ENCODE assay signal across 2 cellular contexts in the genomic region with DNA sequence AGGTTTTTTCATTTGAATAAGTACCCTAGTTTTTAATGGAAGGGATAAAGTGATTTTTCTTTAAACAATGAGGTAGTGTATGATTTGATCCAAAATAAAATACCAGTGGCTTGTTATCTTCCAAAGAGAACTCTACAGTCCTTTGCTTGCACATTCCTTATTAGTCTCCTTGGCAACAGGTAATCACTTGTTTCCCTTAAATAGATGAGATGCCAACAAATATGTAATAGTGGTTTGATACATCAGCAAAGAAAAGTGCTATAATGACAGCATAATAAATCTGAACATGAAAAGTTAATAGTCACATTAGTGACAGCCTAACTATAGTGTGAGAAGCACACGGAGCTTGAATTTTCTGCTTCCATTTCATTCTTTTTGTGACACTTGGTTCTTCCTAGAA.
TF ChIP-seq lines count a peak whose summit lies in the region.

No MANE protein-coding gene starts in this region.

TF ChIP-seq in SK-N-SH treated with all-trans-retinoic acid at 6 μM for 48 hours, 23 proteins besides CTCF, POLR2A, EP300 and RAD21 (continued from another document):
- TF ChIP-seq GLIS3 (CRISPR knock-in tag; IDR thresholded peaks at IDR 0.05), result no peak

TF ChIP-seq in SK-N-SH, 30 proteins besides CTCF, POLR2A, EP300 and RAD21 (continued from another document):
- no peak for TF ChIP-seq ELF1 (IDR thresholded peaks at IDR 0.05)
- TF ChIP-seq NRF1 (IDR thresholded peaks at IDR 0.05; ENCODE audit: low read depth, low read length), result no peak
- TF ChIP-seq, protein P1, sequence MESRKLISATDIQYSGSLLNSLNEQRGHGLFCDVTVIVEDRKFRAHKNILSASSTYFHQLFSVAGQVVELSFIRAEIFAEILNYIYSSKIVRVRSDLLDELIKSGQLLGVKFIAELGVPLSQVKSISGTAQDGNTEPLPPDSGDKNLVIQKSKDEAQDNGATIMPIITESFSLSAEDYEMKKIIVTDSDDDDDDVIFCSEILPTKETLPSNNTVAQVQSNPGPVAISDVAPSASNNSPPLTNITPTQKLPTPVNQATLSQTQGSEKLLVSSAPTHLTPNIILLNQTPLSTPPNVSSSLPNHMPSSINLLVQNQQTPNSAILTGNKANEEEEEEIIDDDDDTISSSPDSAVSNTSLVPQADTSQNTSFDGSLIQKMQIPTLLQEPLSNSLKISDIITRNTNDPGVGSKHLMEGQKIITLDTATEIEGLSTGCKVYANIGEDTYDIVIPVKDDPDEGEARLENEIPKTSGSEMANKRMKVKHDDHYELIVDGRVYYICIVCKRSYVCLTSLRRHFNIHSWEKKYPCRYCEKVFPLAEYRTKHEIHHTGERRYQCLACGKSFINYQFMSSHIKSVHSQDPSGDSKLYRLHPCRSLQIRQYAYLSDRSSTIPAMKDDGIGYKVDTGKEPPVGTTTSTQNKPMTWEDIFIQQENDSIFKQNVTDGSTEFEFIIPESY (IDR thresholded peaks at IDR 0.05; ENCODE audit: borderline replicate concordance, low read depth), result no peak
- TF ChIP-seq RCOR1 (IDR thresholded peaks at IDR 0.05; ENCODE audit: low read length), result no peak
- no peak for TF ChIP-seq JUND (IDR thresholded peaks at IDR 0.05)
- no peak for TF ChIP-seq GABPA (IDR thresholded peaks at IDR 0.05; ENCODE audit: low read depth)
- TF ChIP-seq, protein P2, sequence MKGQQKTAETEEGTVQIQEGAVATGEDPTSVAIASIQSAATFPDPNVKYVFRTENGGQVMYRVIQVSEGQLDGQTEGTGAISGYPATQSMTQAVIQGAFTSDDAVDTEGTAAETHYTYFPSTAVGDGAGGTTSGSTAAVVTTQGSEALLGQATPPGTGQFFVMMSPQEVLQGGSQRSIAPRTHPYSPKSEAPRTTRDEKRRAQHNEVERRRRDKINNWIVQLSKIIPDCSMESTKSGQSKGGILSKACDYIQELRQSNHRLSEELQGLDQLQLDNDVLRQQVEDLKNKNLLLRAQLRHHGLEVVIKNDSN (IDR thresholded peaks at IDR 0.05; ENCODE audit: borderline replicate concordance, low read depth), result no peak
- TF ChIP-seq, protein P3, sequence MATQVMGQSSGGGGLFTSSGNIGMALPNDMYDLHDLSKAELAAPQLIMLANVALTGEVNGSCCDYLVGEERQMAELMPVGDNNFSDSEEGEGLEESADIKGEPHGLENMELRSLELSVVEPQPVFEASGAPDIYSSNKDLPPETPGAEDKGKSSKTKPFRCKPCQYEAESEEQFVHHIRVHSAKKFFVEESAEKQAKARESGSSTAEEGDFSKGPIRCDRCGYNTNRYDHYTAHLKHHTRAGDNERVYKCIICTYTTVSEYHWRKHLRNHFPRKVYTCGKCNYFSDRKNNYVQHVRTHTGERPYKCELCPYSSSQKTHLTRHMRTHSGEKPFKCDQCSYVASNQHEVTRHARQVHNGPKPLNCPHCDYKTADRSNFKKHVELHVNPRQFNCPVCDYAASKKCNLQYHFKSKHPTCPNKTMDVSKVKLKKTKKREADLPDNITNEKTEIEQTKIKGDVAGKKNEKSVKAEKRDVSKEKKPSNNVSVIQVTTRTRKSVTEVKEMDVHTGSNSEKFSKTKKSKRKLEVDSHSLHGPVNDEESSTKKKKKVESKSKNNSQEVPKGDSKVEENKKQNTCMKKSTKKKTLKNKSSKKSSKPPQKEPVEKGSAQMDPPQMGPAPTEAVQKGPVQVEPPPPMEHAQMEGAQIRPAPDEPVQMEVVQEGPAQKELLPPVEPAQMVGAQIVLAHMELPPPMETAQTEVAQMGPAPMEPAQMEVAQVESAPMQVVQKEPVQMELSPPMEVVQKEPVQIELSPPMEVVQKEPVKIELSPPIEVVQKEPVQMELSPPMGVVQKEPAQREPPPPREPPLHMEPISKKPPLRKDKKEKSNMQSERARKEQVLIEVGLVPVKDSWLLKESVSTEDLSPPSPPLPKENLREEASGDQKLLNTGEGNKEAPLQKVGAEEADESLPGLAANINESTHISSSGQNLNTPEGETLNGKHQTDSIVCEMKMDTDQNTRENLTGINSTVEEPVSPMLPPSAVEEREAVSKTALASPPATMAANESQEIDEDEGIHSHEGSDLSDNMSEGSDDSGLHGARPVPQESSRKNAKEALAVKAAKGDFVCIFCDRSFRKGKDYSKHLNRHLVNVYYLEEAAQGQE (IDR thresholded peaks at IDR 0.05; ENCODE audit: low read depth, low read length), result no peak
- no peak for TF ChIP-seq RXRA (IDR thresholded peaks at IDR 0.05; ENCODE audit: borderline replicate concordance, low read depth)
